Comparison of ENCODE assay signal across 8 cellular contexts in genomic region chr17:55266051-55266957, GRCh38. TPM values are rescaled to one million over a fixed set of nuclear protein-coding genes. Genes with fewer than 3 reads are reported as not detected.
DNase-seq lines count a peak whose midpoint lies in the region; ATAC-seq and TF ChIP-seq lines count a peak whose summit lies in the region.

No MANE protein-coding gene starts in this region.

- H3K27ac ChIP-seq in SK-N-SH (ENCODE audit: low read depth in 2 of 2, low read length in 1 of 2) (no peak overlapping the region), left lung (peak overlapping the region; percentile 1 to 13), suprapubic skin (peak overlapping the region; percentile 84)

- intact Hi-C loops in left lung (cut with DNase I), result no loop called here

- TF ChIP-seq RAD21 in SK-N-SH (IDR thresholded peaks at IDR 0.05; ENCODE audit: low read length), result no peak

- peak; percentile 43 for DNase-seq in SK-N-SH
- DNase-seq in cerebellar cortex (ENCODE audit: low spot score), result peak; percentile 55
- DNase-seq in left lung, result no peak
- no peak for DNase-seq in suprapubic skin (ENCODE audit: low spot score in 2 of 2)
- DNase-seq in SIG-M5 (lab: John Stamatoyannopoulos, UW), result no peak

- no peak overlapping the region for H3K4me2 ChIP-seq in SK-N-SH

- H2AFZ ChIP-seq in SK-N-SH (ENCODE audit: low read depth), result no peak overlapping the region

- no peaks in the 10 kb centered on the region for H3K36me3 ChIP-seq in SK-N-SH (replicated peaks in 1 of 2; ENCODE audit: control insufficient read depth in 1 of 2, insufficient read depth in 2 of 2, low read length in 1 of 2)
- H3K36me3 ChIP-seq in left lung, result no peaks in the 10 kb centered on the region
- H3K36me3 ChIP-seq in suprapubic skin, result peaks cover 3% of the 10 kb centered on the region

- TF ChIP-seq EP300 in SK-N-SH (IDR thresholded peaks at IDR 0.05; ENCODE audit: borderline replicate concordance in 1 of 2, low read depth in 1 of 2, low read length in 1 of 2) (no peak), suprapubic skin (IDR thresholded peaks at IDR 0.05) (no peak)

- no peak for TF ChIP-seq POLR2A in suprapubic skin (IDR thresholded peaks at IDR 0.05)

- no peaks in the 10 kb centered on the region for H4K20me1 ChIP-seq in SK-N-SH (ENCODE audit: insufficient read depth)

- no peaks in the 10 kb centered on the region for H3K9me3 ChIP-seq in SK-N-SH
- H3K9me3 ChIP-seq in left lung, result no peaks in the 10 kb centered on the region
- H3K9me3 ChIP-seq in suprapubic skin, result no peaks in the 10 kb centered on the region

- peaks cover 0 to 10% of the 10 kb centered on the region in 2 experiments; a peak in 2 of 4 replicates for H3K4me1 ChIP-seq in SK-N-SH (ENCODE audit: control insufficient read depth in 1 of 2, insufficient read depth in 2 of 2, low read depth in 1 of 2, low read length in 1 of 2)
- peaks cover 11 to 26% of the 10 kb centered on the region in 2 donors for H3K4me1 ChIP-seq in left lung
- H3K4me1 ChIP-seq in suprapubic skin, result peaks cover 35% of the 10 kb centered on the region

- H3K9me2 ChIP-seq in SK-N-SH, result no peaks in the 10 kb centered on the region

- H3K4me3 ChIP-seq in SK-N-SH (ENCODE audit: low read depth in 2 of 2, low read length in 1 of 2) (no peak overlapping the region), left lung (peak overlapping the region; percentile 35 to 43), suprapubic skin (peak overlapping the region; percentile 79)

- 86% methylated on average over 25 of the region's 25 CpGs for WGBS in SK-N-SH (ENCODE audit: low lambda C conversion rate)
- 10% methylated on average over 21 of the region's 25 CpGs for WGBS in suprapubic skin

- H3K9ac ChIP-seq in SK-N-SH, result no peak overlapping the region

- peaks cover 4% of the 10 kb centered on the region for H3F3A ChIP-seq in SK-N-SH (replicated peaks; ENCODE audit: insufficient read depth)

- ATAC-seq in SK-N-SH treated with all-trans-retinoic acid at 6 μM for 48 hours (no peak), left lung (peak; percentile 31), GM21619 (IDR thresholded peaks at IDR 0.05; ENCODE audit: unreplicated experiment) (no peak), GM21723 (IDR thresholded peaks at IDR 0.05; ENCODE audit: unreplicated experiment) (no peak)

- TF ChIP-seq CTCF in SK-N-SH (IDR thresholded peaks at IDR 0.05) (no peak), left lung (IDR thresholded peaks at IDR 0.05) (no peak), suprapubic skin (IDR thresholded peaks at IDR 0.05) (no peak)

- H3K27me3 ChIP-seq in SK-N-SH (ENCODE audit: insufficient read depth), result peaks cover 20% of the 10 kb centered on the region
- H3K27me3 ChIP-seq in left lung, result peaks cover 16 to 91% of the 10 kb centered on the region in 2 donors
- no peaks in the 10 kb centered on the region for H3K27me3 ChIP-seq in suprapubic skin

- H3K79me2 ChIP-seq in SK-N-SH (ENCODE audit: insufficient read depth), result no peaks in the 10 kb centered on the region

- POLR2A ChIA-PET in SK-N-SH (lab: Yijun Ruan, JAX), result interaction anchor here (1.0 to 2.2 kb wide), 4 partner anchors 7 to 88 kb away, joined by 3 to 8 read pairs (median 4); no protein-coding TSS in a partner anchor

- CTCF ChIA-PET in SK-N-SH (lab: Yijun Ruan, JAX), result interaction anchor here (0.6 to 6.9 kb wide), 15 partner anchors 8 to 504 kb away, joined by 3 to 60 read pairs (median 3); no protein-coding TSS in a partner anchor

TF ChIP-seq in SK-N-SH, 30 proteins besides CTCF, POLR2A, EP300 and RAD21 (continues in another document):
- TF ChIP-seq RXRA (IDR thresholded peaks at IDR 0.05; ENCODE audit: borderline replicate concordance, low read depth) (no peak), YY1 (IDR thresholded peaks at IDR 0.05; ENCODE audit: low read depth) (no peak), CHD2 (IDR thresholded peaks at IDR 0.05; ENCODE audit: low read length, partially characterized antibody) (no peak), POLR2AphosphoS5 (IDR thresholded peaks at IDR 0.05; ENCODE audit: low read depth, low read length) (no peak), REST (IDR thresholded peaks at IDR 0.05; ENCODE audit: low read depth, low read length) (no peak), NFIC (IDR thresholded peaks at IDR 0.05; ENCODE audit: borderline replicate concordance) (no peak), MAX (IDR thresholded peaks at IDR 0.05; ENCODE audit: low read depth) (no peak), NRF1 (IDR thresholded peaks at IDR 0.05; ENCODE audit: low read depth, low read length) (no peak), GABPA (IDR thresholded peaks at IDR 0.05; ENCODE audit: low read depth) (no peak), RCOR1 (IDR thresholded peaks at IDR 0.05; ENCODE audit: low read length) (no peak)

TF ChIP-seq in SK-N-SH treated with all-trans-retinoic acid at 6 μM for 48 hours, 23 proteins besides CTCF, POLR2A, EP300 and RAD21 (continues in another document):
- TF ChIP-seq OSR1 (CRISPR knock-in tag; IDR thresholded peaks at IDR 0.05) (no peak), ARNTL (CRISPR knock-in tag; IDR thresholded peaks at IDR 0.05; ENCODE audit: borderline replicate concordance, low read depth) (no peak), SNAI2 (CRISPR knock-in tag; IDR thresholded peaks at IDR 0.05) (no peak), ZC3H10 (CRISPR knock-in tag; IDR thresholded peaks at IDR 0.05) (no peak), PATZ1 (CRISPR knock-in tag; IDR thresholded peaks at IDR 0.05; ENCODE audit: borderline replicate concordance) (no peak), CSDC2 (CRISPR knock-in tag; IDR thresholded peaks at IDR 0.05) (no peak), GLIS3 (CRISPR knock-in tag; IDR thresholded peaks at IDR 0.05) (no peak), ZFP30 (CRISPR knock-in tag; IDR thresholded peaks at IDR 0.05) (no peak), ISL1 (CRISPR knock-in tag; IDR thresholded peaks at IDR 0.05) (no peak), TCF4 (CRISPR knock-in tag; IDR thresholded peaks at IDR 0.05; ENCODE audit: borderline replicate concordance) (no peak), ESRRG (CRISPR knock-in tag; IDR thresholded peaks at IDR 0.05) (no peak), CREB5 (CRISPR knock-in tag; IDR thresholded peaks at IDR 0.05; ENCODE audit: low read depth) (no peak), TSHZ2 (CRISPR knock-in tag; IDR thresholded peaks at IDR 0.05) (no peak), PPARA (CRISPR knock-in tag; IDR thresholded peaks at IDR 0.05; ENCODE audit: borderline replicate concordance) (no peak), BACH2 (CRISPR knock-in tag; IDR thresholded peaks at IDR 0.05; ENCODE audit: borderline replicate concordance) (no peak)

RNA-seq across cellular contexts. Expression of gene HLF, which starts 1.5 kb away (rescaled TPM):
- polyA plus RNA-seq in SK-N-SH (2012; rRNA removed), result 0.03 and 0.21 TPM in 2 replicates
- 0.08 and 0.18 TPM in 2 replicates for polyA plus RNA-seq in SK-N-SH (2012; cell fraction: cytosol; rRNA removed)
- polyA plus RNA-seq in SK-N-SH (2012; cell fraction: nucleus; rRNA removed), result 0.21 and 0.22 TPM in 2 replicates
- total RNA-seq in left lung (1 to 10 TPM; 4.4 to 9.9 TPM), suprapubic skin (10 to 100 TPM; 26.2 to 41.8 (median 36.5) TPM)

Comparison
In these comparisons a context has a peak if more than half of its experiments do, and no peak if none do; other contexts are left out.
1. DNase-seq: peak in SK-N-SH (single experiment) and cerebellar cortex (single experiment); none in left lung (0 of 2), suprapubic skin (0 of 2) and SIG-M5 (single experiment).
2. H3K27ac ChIP-seq: peak in left lung (2 of 2) and suprapubic skin (single experiment); none in SK-N-SH (0 of 2).
3. H3K4me3 ChIP-seq: peak in left lung (2 of 2) and suprapubic skin (single experiment); none in SK-N-SH (0 of 2).